ENCODE assay signal across 13 cellular contexts in the genomic region with DNA sequence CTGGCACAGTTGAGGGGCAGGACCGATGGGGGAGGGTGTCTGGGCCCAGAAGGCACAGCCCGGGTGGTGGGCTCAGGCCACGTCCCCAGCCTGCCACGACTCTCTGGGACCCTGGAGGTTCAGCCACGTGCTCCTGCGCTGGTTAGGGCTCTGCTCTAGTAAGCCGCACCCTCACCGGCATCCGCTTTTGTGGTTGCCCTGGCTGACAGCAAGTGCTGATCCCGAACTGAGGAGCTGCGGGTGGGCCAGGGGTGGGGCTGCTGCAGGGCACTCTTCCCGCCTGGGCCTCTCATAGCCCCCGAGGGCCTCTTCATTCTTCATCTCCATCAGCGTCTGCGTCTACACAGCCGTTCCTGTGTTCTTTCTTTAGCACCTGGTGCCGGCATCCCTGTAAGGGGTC. TPM values are rescaled to one million over a fixed set of nuclear protein-coding genes. Genes with fewer than 3 reads are reported as not detected.
DNase-seq lines count a peak whose midpoint lies in the region; ATAC-seq, FAIRE-seq and TF ChIP-seq lines count a peak whose summit lies in the region.
"Had no signal": no experiment of that assay in that cellular context is flagged by ENCODE, and none has a peak within 500 bp of the region (broad histone marks: within the 10 kb centered on the region; RNA-seq: fewer than 3 reads in every experiment).

No MANE protein-coding gene starts in this region.

- no peaks in the 10 kb centered on the region for H3K9me3 Mint-ChIP-seq in neural progenitor cell

- H3K27me3 ChIP-seq in DND-41 (ENCODE audit: insufficient read depth, low read length, poor library complexity): no peaks in the 10 kb centered on the region
- H3K27me3 ChIP-seq in SJCRH30: peaks cover 9% of the 10 kb centered on the region
- no peaks in the 10 kb centered on the region for H3K27me3 ChIP-seq in neural progenitor cell
- H3K27me3 ChIP-seq: hepatocyte, vagina had no signal

- FAIRE-seq in GM12891 (lab: Jason Lieb, UNC): no peak
- FAIRE-seq: GM18507 had no signal

- no peak overlapping the region for H3K27ac Mint-ChIP-seq in neural progenitor cell

- no peak overlapping the region for H3K4me2 ChIP-seq in DND-41 (ENCODE audit: insufficient read depth, low read length)
- H3K4me2 ChIP-seq in neural progenitor cell: no peak overlapping the region
- H3K4me2 ChIP-seq: hepatocyte had no signal

- no peak for TF ChIP-seq CTCF in DND-41 (IDR thresholded peaks at IDR 0.05; ENCODE audit: borderline replicate concordance, extremely low read depth, low read length, poor library complexity, severe bottlenecking)
- no peak for TF ChIP-seq CTCF in neural progenitor cell (IDR thresholded peaks at IDR 0.05)
- no peak for TF ChIP-seq CTCF in coronary artery (IDR thresholded peaks at IDR 0.05)

- H3K4me1 Mint-ChIP-seq in neural progenitor cell: peaks cover 28% of the 10 kb centered on the region

- ATAC-seq in DND-41 (ENCODE audit: insufficient read depth, low read depth): peak; percentile 88

- no peaks in the 10 kb centered on the region for H3F3A ChIP-seq in neural progenitor cell (ENCODE audit: low read depth)

- H3K4me3 ChIP-seq in DND-41 (ENCODE audit: low read depth in 1 of 2, low read length in 2 of 2): no peak overlapping the region
- H3K4me3 ChIP-seq in SJCRH30: no peak overlapping the region
- H3K4me3 ChIP-seq in neural progenitor cell: no peak overlapping the region
- H3K4me3 ChIP-seq in coronary artery: no peak overlapping the region
- H3K4me3 ChIP-seq: hepatocyte, vagina had no signal

- no peaks in the 10 kb centered on the region for H3K36me3 Mint-ChIP-seq in neural progenitor cell

- H3K36me3 ChIP-seq in DND-41 (ENCODE audit: insufficient read depth, low read length) (no peaks in the 10 kb centered on the region), SJCRH30 (no peaks in the 10 kb centered on the region), neural progenitor cell (no peaks in the 10 kb centered on the region)
- H3K36me3 ChIP-seq: vagina had no signal

- no peak overlapping the region for H3K9ac ChIP-seq in DND-41 (ENCODE audit: low read depth, low read length)
- peak overlapping the region; percentile 37 for H3K9ac ChIP-seq in neural progenitor cell

- H3K79me2 ChIP-seq in DND-41 (ENCODE audit: insufficient read depth, low read length) (no peaks in the 10 kb centered on the region), neural progenitor cell (ENCODE audit: low read depth) (no peaks in the 10 kb centered on the region)

- H2AFZ ChIP-seq in DND-41 (ENCODE audit: low read depth, low read length) (no peak overlapping the region), neural progenitor cell (replicated peaks) (no peak overlapping the region)
- H2AFZ ChIP-seq: hepatocyte had no signal

- peaks cover 6% of the 10 kb centered on the region for H3K27me3 Mint-ChIP-seq in neural progenitor cell (ENCODE audit: insufficient read depth, low read depth)

- H3K4me1 ChIP-seq in DND-41 (ENCODE audit: insufficient read depth, low read length) (peaks cover 34% of the 10 kb centered on the region), SJCRH30 (peaks cover 10% of the 10 kb centered on the region; the same call in 1 of the 2 replicates), neural progenitor cell (peaks cover 19% of the 10 kb centered on the region)
- H3K4me1 ChIP-seq: vagina had no signal

- no peak overlapping the region for H3K4me3 Mint-ChIP-seq in neural progenitor cell

- no peak for TF ChIP-seq POLR2A in GM12891 (IDR thresholded peaks at IDR 0.05; ENCODE audit: low read depth, low read length)

- H3K9me3 ChIP-seq in DND-41 (ENCODE audit: insufficient read depth, low read length, severe bottlenecking): no peaks in the 10 kb centered on the region
- no peaks in the 10 kb centered on the region for H3K9me3 ChIP-seq in SJCRH30 (replicated peaks)
- H3K9me3 ChIP-seq in neural progenitor cell (ENCODE audit: low read depth): no peaks in the 10 kb centered on the region
- H3K9me3 ChIP-seq: vagina had no signal

- H4K20me1 ChIP-seq in DND-41 (ENCODE audit: insufficient read depth, low read length) (peaks cover 89% of the 10 kb centered on the region), neural progenitor cell (ENCODE audit: low read depth) (peaks cover 6% of the 10 kb centered on the region)

- H3K27ac ChIP-seq in DND-41 (ENCODE audit: low read length) (no peak overlapping the region), SJCRH30 (no peak overlapping the region), neural progenitor cell (no peak overlapping the region), coronary artery (no peak overlapping the region)
- H3K27ac ChIP-seq: hepatocyte, vagina had no signal

- peak; percentile 80 for DNase-seq in DND-41
- DNase-seq in SJCRH30: peak; percentile 58 to 60
- DNase-seq in activated naive CD4-positive, alpha-beta T cell treated with anti-CD3 and anti-CD28 coated beads, Interleukin-2, amount 50 U/mL, for 16 hours: peak; percentile 44
- DNase-seq in neural progenitor cell (ENCODE audit: low spot score): no peak
- no peak for DNase-seq in glomerular visceral epithelial cell (ENCODE audit: extremely low spot score)
- no peak for DNase-seq in EL
- no peak for DNase-seq in GM12891 (ENCODE audit: insufficient read length, low spot score)
- no peak for DNase-seq in coronary artery (ENCODE audit: low spot score)
- DNase-seq: mammary epithelial cell, NCI-H1436 had no signal

TF ChIP-seq in GM12891, 5 proteins besides CTCF, POLR2A, EP300 and RAD21:
- TF ChIP-seq PAX5 (IDR thresholded peaks at IDR 0.05; ENCODE audit: insufficient read depth, low read length, severe bottlenecking) (no peak), SPI1 (IDR thresholded peaks at IDR 0.05; ENCODE audit: low read depth, low read length) (no peak)

RNA-seq across cellular contexts. Expression of gene ZFPM1, which starts 25.0 kb away (rescaled TPM):
- total RNA-seq in SJCRH30 (2014; rRNA removed; shearing (Covaris generic)): 0.56 and 0.85 TPM in 2 replicates
- 0.36 and 0.96 TPM in 2 replicates for total RNA-seq in neural progenitor cell (ENCODE audit: low replicate concordance)
- polyA plus RNA-seq in GM12891 (2012; ENCODE audit: low read depth, missing spikeins): 0.87 TPM

Comparison
In these comparisons a context has a peak if more than half of its experiments do, and no peak if none do; other contexts are left out.
1. DNase-seq: peak in DND-41 (single experiment), SJCRH30 (2 of 2) and activated naive CD4-positive, alpha-beta T cell treated with anti-CD3 and anti-CD28 coated beads, Interleukin-2, amount 50 U/mL, for 16 hours (single experiment); none in neural progenitor cell (single experiment), glomerular visceral epithelial cell (single experiment), EL (single experiment), GM12891 (single experiment) and coronary artery (single experiment).